1 cellular context compared by ENCODE assay signal in the genomic region with DNA sequence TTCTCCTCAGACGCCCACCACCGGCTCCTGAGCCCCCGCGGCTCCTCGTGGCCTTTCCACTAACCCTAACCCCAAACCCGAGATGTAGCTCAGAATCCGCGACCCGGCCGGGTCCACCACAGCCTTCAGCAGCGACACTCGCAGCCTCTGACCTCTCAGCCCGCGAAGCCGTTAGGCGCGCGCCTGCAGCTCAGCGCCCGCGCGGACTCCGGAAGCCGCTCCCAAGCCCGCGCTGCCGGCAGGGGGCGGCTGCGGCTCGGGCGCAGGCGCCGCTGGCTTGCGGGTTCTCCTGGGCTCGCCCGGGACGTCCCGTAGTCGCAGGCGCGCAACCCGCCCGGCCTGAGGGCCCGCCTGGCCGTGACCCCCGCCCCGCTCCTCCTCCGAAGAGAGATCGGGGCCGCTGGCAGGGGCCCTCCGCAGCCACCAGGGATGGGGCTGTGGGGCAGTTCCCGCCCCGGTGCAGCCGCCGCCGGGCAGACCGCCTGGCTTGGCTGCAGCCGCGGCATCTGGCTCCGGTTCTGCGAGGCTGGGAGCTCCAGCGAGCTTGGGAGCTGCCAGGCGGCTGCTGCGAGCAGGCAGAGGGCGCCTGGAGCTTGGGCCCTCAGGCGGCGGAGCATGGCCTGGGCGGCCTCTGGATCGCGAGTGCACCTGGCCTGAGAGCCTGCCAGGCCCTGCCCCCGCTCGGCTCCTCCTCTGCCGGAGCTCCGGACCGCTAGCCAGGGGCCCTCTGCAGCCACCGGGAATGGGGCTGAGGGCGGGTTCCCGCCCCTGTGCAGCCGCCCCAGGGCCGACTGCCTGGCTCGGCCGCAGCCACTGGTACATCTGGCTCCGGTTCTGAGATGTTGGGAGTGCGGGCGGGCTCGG.
TF ChIP-seq lines count a peak whose summit lies in the region.

No MANE protein-coding gene starts in this region.

TF ChIP-seq in K562, 482 proteins besides CTCF, POLR2A, EP300 and RAD21 (continued from another document and continues in another):
- TF ChIP-seq, protein P1, sequence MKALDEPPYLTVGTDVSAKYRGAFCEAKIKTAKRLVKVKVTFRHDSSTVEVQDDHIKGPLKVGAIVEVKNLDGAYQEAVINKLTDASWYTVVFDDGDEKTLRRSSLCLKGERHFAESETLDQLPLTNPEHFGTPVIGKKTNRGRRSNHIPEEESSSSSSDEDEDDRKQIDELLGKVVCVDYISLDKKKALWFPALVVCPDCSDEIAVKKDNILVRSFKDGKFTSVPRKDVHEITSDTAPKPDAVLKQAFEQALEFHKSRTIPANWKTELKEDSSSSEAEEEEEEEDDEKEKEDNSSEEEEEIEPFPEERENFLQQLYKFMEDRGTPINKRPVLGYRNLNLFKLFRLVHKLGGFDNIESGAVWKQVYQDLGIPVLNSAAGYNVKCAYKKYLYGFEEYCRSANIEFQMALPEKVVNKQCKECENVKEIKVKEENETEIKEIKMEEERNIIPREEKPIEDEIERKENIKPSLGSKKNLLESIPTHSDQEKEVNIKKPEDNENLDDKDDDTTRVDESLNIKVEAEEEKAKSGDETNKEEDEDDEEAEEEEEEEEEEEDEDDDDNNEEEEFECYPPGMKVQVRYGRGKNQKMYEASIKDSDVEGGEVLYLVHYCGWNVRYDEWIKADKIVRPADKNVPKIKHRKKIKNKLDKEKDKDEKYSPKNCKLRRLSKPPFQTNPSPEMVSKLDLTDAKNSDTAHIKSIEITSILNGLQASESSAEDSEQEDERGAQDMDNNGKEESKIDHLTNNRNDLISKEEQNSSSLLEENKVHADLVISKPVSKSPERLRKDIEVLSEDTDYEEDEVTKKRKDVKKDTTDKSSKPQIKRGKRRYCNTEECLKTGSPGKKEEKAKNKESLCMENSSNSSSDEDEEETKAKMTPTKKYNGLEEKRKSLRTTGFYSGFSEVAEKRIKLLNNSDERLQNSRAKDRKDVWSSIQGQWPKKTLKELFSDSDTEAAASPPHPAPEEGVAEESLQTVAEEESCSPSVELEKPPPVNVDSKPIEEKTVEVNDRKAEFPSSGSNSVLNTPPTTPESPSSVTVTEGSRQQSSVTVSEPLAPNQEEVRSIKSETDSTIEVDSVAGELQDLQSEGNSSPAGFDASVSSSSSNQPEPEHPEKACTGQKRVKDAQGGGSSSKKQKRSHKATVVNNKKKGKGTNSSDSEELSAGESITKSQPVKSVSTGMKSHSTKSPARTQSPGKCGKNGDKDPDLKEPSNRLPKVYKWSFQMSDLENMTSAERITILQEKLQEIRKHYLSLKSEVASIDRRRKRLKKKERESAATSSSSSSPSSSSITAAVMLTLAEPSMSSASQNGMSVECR (CRISPR knock-in tag; IDR thresholded peaks at IDR 0.05) = peak; percentile 59; the same call in 1 of the 2 replicates
- TF ChIP-seq NFATC3 (IDR thresholded peaks at IDR 0.05) (peak; percentile 100), TBP (optimal IDR thresholded peaks at IDR 0.05; ENCODE audit: low read depth, low read length) (peak; percentile 63), SAP30 (IDR thresholded peaks at IDR 0.05; ENCODE audit: borderline replicate concordance, insufficient read depth, low read depth, low read length, poor library complexity, severe bottlenecking) (peak; percentile 15), KDM1A (IDR thresholded peaks at IDR 0.05) (0 out of 4 replicates have a peak, but pooled peaks of 1 of the 2 experiments have one; percentile 17), GABPA (tag; conservative IDR thresholded peaks at IDR 0.05; ENCODE audit: low read depth) (peak; percentile 71), ZNF75A (CRISPR knock-in tag; IDR thresholded peaks at IDR 0.05) (no peak), FOXP1 (CRISPR knock-in tag; IDR thresholded peaks at IDR 0.05) (peak; percentile 90), NFRKB (IDR thresholded peaks at IDR 0.05; ENCODE audit: low read depth) (no peak), GTF2E2 (tag; IDR thresholded peaks at IDR 0.05) (peak; percentile 74; the same call in 1 of the 2 replicates), STAG1 (CRISPR knock-in tag; IDR thresholded peaks at IDR 0.05; ENCODE audit: borderline replicate concordance) (no peak), ZNF124 (CRISPR knock-in tag; IDR thresholded peaks at IDR 0.05) (no peak), TAF1 (IDR thresholded peaks at IDR 0.05; ENCODE audit: control insufficient read depth, extremely low read depth, insufficient read depth, low read length, severe bottlenecking) (peak; percentile 86), NELFE (IDR thresholded peaks at IDR 0.05; ENCODE audit: insufficient read depth, insufficient read length) (no peak), MCM2 (IDR thresholded peaks at IDR 0.05; ENCODE audit: low read depth) (no peak)
- TF ChIP-seq, protein P2, sequence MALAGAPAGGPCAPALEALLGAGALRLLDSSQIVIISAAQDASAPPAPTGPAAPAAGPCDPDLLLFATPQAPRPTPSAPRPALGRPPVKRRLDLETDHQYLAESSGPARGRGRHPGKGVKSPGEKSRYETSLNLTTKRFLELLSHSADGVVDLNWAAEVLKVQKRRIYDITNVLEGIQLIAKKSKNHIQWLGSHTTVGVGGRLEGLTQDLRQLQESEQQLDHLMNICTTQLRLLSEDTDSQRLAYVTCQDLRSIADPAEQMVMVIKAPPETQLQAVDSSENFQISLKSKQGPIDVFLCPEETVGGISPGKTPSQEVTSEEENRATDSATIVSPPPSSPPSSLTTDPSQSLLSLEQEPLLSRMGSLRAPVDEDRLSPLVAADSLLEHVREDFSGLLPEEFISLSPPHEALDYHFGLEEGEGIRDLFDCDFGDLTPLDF (CRISPR knock-in tag; IDR thresholded peaks at IDR 0.05) = peak; percentile 88
- TF ChIP-seq, protein P3, sequence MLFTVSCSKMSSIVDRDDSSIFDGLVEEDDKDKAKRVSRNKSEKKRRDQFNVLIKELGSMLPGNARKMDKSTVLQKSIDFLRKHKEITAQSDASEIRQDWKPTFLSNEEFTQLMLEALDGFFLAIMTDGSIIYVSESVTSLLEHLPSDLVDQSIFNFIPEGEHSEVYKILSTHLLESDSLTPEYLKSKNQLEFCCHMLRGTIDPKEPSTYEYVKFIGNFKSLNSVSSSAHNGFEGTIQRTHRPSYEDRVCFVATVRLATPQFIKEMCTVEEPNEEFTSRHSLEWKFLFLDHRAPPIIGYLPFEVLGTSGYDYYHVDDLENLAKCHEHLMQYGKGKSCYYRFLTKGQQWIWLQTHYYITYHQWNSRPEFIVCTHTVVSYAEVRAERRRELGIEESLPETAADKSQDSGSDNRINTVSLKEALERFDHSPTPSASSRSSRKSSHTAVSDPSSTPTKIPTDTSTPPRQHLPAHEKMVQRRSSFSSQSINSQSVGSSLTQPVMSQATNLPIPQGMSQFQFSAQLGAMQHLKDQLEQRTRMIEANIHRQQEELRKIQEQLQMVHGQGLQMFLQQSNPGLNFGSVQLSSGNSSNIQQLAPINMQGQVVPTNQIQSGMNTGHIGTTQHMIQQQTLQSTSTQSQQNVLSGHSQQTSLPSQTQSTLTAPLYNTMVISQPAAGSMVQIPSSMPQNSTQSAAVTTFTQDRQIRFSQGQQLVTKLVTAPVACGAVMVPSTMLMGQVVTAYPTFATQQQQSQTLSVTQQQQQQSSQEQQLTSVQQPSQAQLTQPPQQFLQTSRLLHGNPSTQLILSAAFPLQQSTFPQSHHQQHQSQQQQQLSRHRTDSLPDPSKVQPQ (CRISPR knock-in tag; IDR thresholded peaks at IDR 0.05; ENCODE audit: borderline replicate concordance) = no peak
- TF ChIP-seq, protein P4, sequence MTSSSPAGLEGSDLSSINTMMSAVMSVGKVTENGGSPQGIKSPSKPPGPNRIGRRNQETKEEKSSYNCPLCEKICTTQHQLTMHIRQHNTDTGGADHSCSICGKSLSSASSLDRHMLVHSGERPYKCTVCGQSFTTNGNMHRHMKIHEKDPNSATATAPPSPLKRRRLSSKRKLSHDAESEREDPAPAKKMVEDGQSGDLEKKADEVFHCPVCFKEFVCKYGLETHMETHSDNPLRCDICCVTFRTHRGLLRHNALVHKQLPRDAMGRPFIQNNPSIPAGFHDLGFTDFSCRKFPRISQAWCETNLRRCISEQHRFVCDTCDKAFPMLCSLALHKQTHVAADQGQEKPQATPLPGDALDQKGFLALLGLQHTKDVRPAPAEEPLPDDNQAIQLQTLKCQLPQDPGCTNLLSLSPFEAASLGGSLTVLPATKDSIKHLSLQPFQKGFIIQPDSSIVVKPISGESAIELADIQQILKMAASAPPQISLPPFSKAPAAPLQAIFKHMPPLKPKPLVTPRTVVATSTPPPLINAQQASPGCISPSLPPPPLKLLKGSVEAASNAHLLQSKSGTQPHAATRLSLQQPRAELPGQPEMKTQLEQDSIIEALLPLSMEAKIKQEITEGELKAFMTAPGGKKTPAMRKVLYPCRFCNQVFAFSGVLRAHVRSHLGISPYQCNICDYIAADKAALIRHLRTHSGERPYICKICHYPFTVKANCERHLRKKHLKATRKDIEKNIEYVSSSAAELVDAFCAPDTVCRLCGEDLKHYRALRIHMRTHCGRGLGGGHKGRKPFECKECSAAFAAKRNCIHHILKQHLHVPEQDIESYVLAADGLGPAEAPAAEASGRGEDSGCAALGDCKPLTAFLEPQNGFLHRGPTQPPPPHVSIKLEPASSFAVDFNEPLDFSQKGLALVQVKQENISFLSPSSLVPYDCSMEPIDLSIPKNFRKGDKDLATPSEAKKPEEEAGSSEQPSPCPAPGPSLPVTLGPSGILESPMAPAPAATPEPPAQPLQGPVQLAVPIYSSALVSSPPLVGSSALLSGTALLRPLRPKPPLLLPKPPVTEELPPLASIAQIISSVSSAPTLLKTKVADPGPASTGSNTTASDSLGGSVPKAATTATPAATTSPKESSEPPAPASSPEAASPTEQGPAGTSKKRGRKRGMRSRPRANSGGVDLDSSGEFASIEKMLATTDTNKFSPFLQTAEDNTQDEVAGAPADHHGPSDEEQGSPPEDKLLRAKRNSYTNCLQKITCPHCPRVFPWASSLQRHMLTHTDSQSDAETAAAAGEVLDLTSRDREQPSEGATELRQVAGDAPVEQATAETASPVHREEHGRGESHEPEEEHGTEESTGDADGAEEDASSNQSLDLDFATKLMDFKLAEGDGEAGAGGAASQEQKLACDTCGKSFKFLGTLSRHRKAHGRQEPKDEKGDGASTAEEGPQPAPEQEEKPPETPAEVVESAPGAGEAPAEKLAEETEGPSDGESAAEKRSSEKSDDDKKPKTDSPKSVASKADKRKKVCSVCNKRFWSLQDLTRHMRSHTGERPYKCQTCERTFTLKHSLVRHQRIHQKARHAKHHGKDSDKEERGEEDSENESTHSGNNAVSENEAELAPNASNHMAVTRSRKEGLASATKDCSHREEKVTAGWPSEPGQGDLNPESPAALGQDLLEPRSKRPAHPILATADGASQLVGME (CRISPR knock-in tag; IDR thresholded peaks at IDR 0.05) = no peak
- TF ChIP-seq, protein P5, sequence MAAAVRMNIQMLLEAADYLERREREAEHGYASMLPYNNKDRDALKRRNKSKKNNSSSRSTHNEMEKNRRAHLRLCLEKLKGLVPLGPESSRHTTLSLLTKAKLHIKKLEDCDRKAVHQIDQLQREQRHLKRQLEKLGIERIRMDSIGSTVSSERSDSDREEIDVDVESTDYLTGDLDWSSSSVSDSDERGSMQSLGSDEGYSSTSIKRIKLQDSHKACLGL (CRISPR knock-in tag; IDR thresholded peaks at IDR 0.05; ENCODE audit: borderline replicate concordance, poor library complexity, severe bottlenecking) = no peak
- TF ChIP-seq, protein P6, sequence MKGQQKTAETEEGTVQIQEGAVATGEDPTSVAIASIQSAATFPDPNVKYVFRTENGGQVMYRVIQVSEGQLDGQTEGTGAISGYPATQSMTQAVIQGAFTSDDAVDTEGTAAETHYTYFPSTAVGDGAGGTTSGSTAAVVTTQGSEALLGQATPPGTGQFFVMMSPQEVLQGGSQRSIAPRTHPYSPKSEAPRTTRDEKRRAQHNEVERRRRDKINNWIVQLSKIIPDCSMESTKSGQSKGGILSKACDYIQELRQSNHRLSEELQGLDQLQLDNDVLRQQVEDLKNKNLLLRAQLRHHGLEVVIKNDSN (CRISPR knock-in tag; IDR thresholded peaks at IDR 0.05) = no peak
- TF ChIP-seq, protein P7, sequence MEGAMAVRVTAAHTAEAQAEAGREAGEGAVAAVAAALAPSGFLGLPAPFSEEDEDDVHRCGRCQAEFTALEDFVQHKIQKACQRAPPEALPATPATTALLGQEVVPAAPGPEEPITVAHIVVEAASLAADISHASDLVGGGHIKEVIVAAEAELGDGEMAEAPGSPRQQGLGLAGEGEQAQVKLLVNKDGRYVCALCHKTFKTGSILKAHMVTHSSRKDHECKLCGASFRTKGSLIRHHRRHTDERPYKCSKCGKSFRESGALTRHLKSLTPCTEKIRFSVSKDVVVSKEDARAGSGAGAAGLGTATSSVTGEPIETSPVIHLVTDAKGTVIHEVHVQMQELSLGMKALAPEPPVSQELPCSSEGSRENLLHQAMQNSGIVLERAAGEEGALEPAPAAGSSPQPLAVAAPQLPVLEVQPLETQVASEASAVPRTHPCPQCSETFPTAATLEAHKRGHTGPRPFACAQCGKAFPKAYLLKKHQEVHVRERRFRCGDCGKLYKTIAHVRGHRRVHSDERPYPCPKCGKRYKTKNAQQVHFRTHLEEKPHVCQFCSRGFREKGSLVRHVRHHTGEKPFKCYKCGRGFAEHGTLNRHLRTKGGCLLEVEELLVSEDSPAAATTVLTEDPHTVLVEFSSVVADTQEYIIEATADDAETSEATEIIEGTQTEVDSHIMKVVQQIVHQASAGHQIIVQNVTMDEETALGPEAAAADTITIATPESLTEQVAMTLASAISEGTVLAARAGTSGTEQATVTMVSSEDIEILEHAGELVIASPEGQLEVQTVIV (CRISPR knock-in tag; IDR thresholded peaks at IDR 0.05; ENCODE audit: borderline replicate concordance) = no peak
- TF ChIP-seq, protein P8, sequence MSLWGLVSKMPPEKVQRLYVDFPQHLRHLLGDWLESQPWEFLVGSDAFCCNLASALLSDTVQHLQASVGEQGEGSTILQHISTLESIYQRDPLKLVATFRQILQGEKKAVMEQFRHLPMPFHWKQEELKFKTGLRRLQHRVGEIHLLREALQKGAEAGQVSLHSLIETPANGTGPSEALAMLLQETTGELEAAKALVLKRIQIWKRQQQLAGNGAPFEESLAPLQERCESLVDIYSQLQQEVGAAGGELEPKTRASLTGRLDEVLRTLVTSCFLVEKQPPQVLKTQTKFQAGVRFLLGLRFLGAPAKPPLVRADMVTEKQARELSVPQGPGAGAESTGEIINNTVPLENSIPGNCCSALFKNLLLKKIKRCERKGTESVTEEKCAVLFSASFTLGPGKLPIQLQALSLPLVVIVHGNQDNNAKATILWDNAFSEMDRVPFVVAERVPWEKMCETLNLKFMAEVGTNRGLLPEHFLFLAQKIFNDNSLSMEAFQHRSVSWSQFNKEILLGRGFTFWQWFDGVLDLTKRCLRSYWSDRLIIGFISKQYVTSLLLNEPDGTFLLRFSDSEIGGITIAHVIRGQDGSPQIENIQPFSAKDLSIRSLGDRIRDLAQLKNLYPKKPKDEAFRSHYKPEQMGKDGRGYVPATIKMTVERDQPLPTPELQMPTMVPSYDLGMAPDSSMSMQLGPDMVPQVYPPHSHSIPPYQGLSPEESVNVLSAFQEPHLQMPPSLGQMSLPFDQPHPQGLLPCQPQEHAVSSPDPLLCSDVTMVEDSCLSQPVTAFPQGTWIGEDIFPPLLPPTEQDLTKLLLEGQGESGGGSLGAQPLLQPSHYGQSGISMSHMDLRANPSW (CRISPR knock-in tag; IDR thresholded peaks at IDR 0.05) = peak; percentile 74; the same call in 1 of the 2 replicates
